8 cellular contexts compared by ENCODE assay signal in genomic region chr12:14257734-14258467, GRCh38.
DNase-seq lines count a peak whose midpoint lies in the region; ATAC-seq and TF ChIP-seq lines count a peak whose summit lies in the region.

No MANE protein-coding gene starts in this region.

- H3K4me1 ChIP-seq in OCI-LY3 (ENCODE audit: low read length) (peaks cover 56% of the 10 kb centered on the region), mucosa of stomach (ENCODE audit: control insufficient read depth, insufficient read depth, low read length) (peaks cover 56% of the 10 kb centered on the region)

- no peak overlapping the region for H3K4me3 ChIP-seq in BJ (ENCODE audit: low read depth, low read length)
- H3K4me3 ChIP-seq in OCI-LY3 (ENCODE audit: low read length) = peak overlapping the region; percentile 63
- peak overlapping the region; percentile 3 for H3K4me3 ChIP-seq in epithelial cell of proximal tubule (ENCODE audit: low read depth, low read length)
- peak overlapping the region; percentile 6 for H3K4me3 ChIP-seq in mucosa of stomach (ENCODE audit: low read length)

- H4K20me1 ChIP-seq in OCI-LY3 (ENCODE audit: insufficient read depth, low read length) = no peaks in the 10 kb centered on the region

- peak; percentile 59 for ATAC-seq in GM19395 (IDR thresholded peaks at IDR 0.05; ENCODE audit: unreplicated experiment)

- POLR2A ChIA-PET in BJ (lab: Charles Lee) = interaction anchor here (0.7 to 1.3 kb wide), 6 partner anchors 108 to 1035 kb away, joined by 3 to 9 read pairs (median 4); partner anchors contain the start of gene ATF7IP

- H2AFZ ChIP-seq in OCI-LY3 (ENCODE audit: low read depth, low read length) = peak overlapping the region; percentile 78

- H3K36me3 ChIP-seq in BJ (ENCODE audit: control insufficient read depth, insufficient read depth, low read length) (no peaks in the 10 kb centered on the region), OCI-LY3 (replicated peaks; ENCODE audit: low read depth, low read length) (peaks cover 9% of the 10 kb centered on the region), mucosa of stomach (ENCODE audit: control insufficient read depth, insufficient read depth, low read length) (no peaks in the 10 kb centered on the region)

- peak overlapping the region; percentile 68 for H3K4me2 ChIP-seq in OCI-LY3 (ENCODE audit: low read length)

- DNase-seq in BJ (ENCODE audit: low read depth) (peak; percentile 95), HT1080 (ENCODE audit: low read depth) (peak; percentile 97), activated T-cell treated with anti-CD3 and anti-CD28 coated beads for 4 hours (peak; percentile 58), epithelial cell of proximal tubule (ENCODE audit: low read depth) (peak; percentile 94)
- peak; percentile 36 to 51 for DNase-seq in stimulated activated CD8-positive, alpha-beta memory T cell treated with anti-CD3 and anti-CD28 coated beads, Interleukin-4, amount 100 ng/mL, for 4 hours (ENCODE audit: low read depth in 2 of 2, low spot score in 1 of 2)

- H3K79me2 ChIP-seq in OCI-LY3 (ENCODE audit: low read length) = no peaks in the 10 kb centered on the region

- no peak for TF ChIP-seq CTCF in BJ (IDR thresholded peaks at IDR 0.05; ENCODE audit: insufficient read depth, low read depth, low read length)
- TF ChIP-seq CTCF in OCI-LY3 (IDR thresholded peaks at IDR 0.05; ENCODE audit: low read depth, low read length) = 0 out of 2 replicates have a peak, but pooled peaks have one; percentile 3
- TF ChIP-seq CTCF in epithelial cell of proximal tubule (conservative IDR thresholded peaks at IDR 0.05; ENCODE audit: low read depth, low read length) = no peak

- no peaks in the 10 kb centered on the region for H3K27me3 ChIP-seq in BJ (ENCODE audit: control insufficient read depth, insufficient read depth, low read length)
- no peaks in the 10 kb centered on the region for H3K27me3 ChIP-seq in OCI-LY3 (ENCODE audit: low read depth, low read length)
- no peaks in the 10 kb centered on the region for H3K27me3 ChIP-seq in mucosa of stomach (ENCODE audit: control insufficient read depth, insufficient read depth, low read length)

- H3K9me3 ChIP-seq in OCI-LY3 (ENCODE audit: insufficient read depth, low read length) = 0 out of 2 replicates have a peak, but pooled peaks cover 4% of the 10 kb centered on the region
- no peaks in the 10 kb centered on the region for H3K9me3 ChIP-seq in mucosa of stomach (ENCODE audit: control insufficient read depth, low read length)

- CTCF ChIA-PET in BJ (lab: Yijun Ruan, JAX) = interaction anchor here (0.7 to 2.0 kb wide), 10 partner anchors 18 to 511 kb away, joined by 3 to 8 read pairs (median 4); partner anchors contain the start of gene ATF7IP

- H3K9ac ChIP-seq in OCI-LY3 (ENCODE audit: low read length) = peak overlapping the region; percentile 82
- peak overlapping the region; percentile 44 for H3K9ac ChIP-seq in mucosa of stomach (ENCODE audit: low read length)

- peak overlapping the region; percentile 95 for H3K27ac ChIP-seq in OCI-LY3 (ENCODE audit: low read length)

Comparison
In these comparisons a context has a peak if more than half of its experiments do, and no peak if none do; other contexts are left out.
1. DNase-seq: peak in every context shown above with its lines; median percentile 97 in HT1080; 95 in BJ; 94 in epithelial cell of proximal tubule; 58 in activated T-cell treated with anti-CD3 and anti-CD28 coated beads for 4 hours; 44 in stimulated activated CD8-positive, alpha-beta memory T cell treated with anti-CD3 and anti-CD28 coated beads, Interleukin-4, amount 100 ng/mL, for 4 hours.